In genomic region chr1:5843521-5844096, GRCh38 we compare ENCODE assay signal across 3 cellular contexts.
TF ChIP-seq lines count a peak whose summit lies in the region.

No MANE protein-coding gene starts in this region.

TF ChIP-seq in SK-N-SH, 30 proteins besides CTCF, POLR2A, EP300 and RAD21:
- no peak for TF ChIP-seq FOSL2 (IDR thresholded peaks at IDR 0.05; ENCODE audit: borderline replicate concordance, low read depth)
- TF ChIP-seq YY1 (IDR thresholded peaks at IDR 0.05; ENCODE audit: low read depth): no peak
- no peak for TF ChIP-seq FOXJ3 (CRISPR knock-in tag; IDR thresholded peaks at IDR 0.05)
- TF ChIP-seq, protein P1, sequence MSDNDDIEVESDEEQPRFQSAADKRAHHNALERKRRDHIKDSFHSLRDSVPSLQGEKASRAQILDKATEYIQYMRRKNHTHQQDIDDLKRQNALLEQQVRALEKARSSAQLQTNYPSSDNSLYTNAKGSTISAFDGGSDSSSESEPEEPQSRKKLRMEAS (IDR thresholded peaks at IDR 0.05; ENCODE audit: low read depth): no peak
- TF ChIP-seq MXI1 (IDR thresholded peaks at IDR 0.05; ENCODE audit: low read depth, low read length): no peak
- TF ChIP-seq RCOR1 (IDR thresholded peaks at IDR 0.05; ENCODE audit: low read length): no peak
- no peak for TF ChIP-seq NRF1 (IDR thresholded peaks at IDR 0.05; ENCODE audit: low read depth, low read length)
- TF ChIP-seq CHD2 (IDR thresholded peaks at IDR 0.05; ENCODE audit: low read length, partially characterized antibody): no peak
- no peak for TF ChIP-seq SIN3A (IDR thresholded peaks at IDR 0.05; ENCODE audit: borderline replicate concordance, low read depth, low read length)
- no peak for TF ChIP-seq RXRA (IDR thresholded peaks at IDR 0.05; ENCODE audit: borderline replicate concordance, low read depth)
- TF ChIP-seq TEAD4 (IDR thresholded peaks at IDR 0.05; ENCODE audit: borderline replicate concordance, insufficient read depth): no peak
- TF ChIP-seq ELF1 (IDR thresholded peaks at IDR 0.05): no peak
- no peak for TF ChIP-seq IRF3 (IDR thresholded peaks at IDR 0.05; ENCODE audit: low read depth, low read length)
- TF ChIP-seq TCF12 (IDR thresholded peaks at IDR 0.05): no peak
- no peak for TF ChIP-seq JUND (IDR thresholded peaks at IDR 0.05)
- no peak for TF ChIP-seq POLR2AphosphoS5 (IDR thresholded peaks at IDR 0.05; ENCODE audit: low read depth, low read length)
- TF ChIP-seq EZH2phosphoT487 (IDR thresholded peaks at IDR 0.05; ENCODE audit: borderline replicate concordance, low read depth): no peak
- no peak for TF ChIP-seq GABPA (IDR thresholded peaks at IDR 0.05; ENCODE audit: low read depth)

TF ChIP-seq in SK-N-SH treated with all-trans-retinoic acid at 6 μM for 48 hours, 23 proteins besides CTCF, POLR2A, EP300 and RAD21:
- TF ChIP-seq ZNF565 (CRISPR knock-in tag; conservative IDR thresholded peaks at IDR 0.05; ENCODE audit: low read depth): no peak

TF ChIP-seq in H1, 55 proteins besides CTCF, POLR2A, EP300 and RAD21:
- TF ChIP-seq NRF1 (IDR thresholded peaks at IDR 0.05; ENCODE audit: low read depth, low read length) (no peak), MAFK (IDR thresholded peaks at IDR 0.05; ENCODE audit: low read depth, low read length) (no peak), BRCA1 (IDR thresholded peaks at IDR 0.05; ENCODE audit: low read depth, low read length) (no peak), CEBPB (IDR thresholded peaks at IDR 0.05; ENCODE audit: low read depth, low read length) (no peak), CBX8 (IDR thresholded peaks at IDR 0.05; ENCODE audit: borderline replicate concordance, low read depth, low read length) (no peak), SIN3A (conservative IDR thresholded peaks at IDR 0.05 in 1 of 2, IDR thresholded peaks at IDR 0.05 in 1 of 2; ENCODE audit: low read depth in 1 of 2, low read length in 2 of 2) (no peak), SAP30 (IDR thresholded peaks at IDR 0.05; ENCODE audit: insufficient read depth, insufficient replicate concordance, low read length) (no peak), GTF2F1 (IDR thresholded peaks at IDR 0.05; ENCODE audit: borderline replicate concordance, low read depth, low read length) (no peak), FOSL1 (IDR thresholded peaks at IDR 0.05; ENCODE audit: insufficient read depth, low read depth, low read length) (no peak), RFX5 (IDR thresholded peaks at IDR 0.05; ENCODE audit: borderline replicate concordance, low read depth, low read length) (no peak), BCL11A (IDR thresholded peaks at IDR 0.05; ENCODE audit: low read depth in 2 of 2, low read length in 2 of 2) (no peak), PHF8 (conservative IDR thresholded peaks at IDR 0.05; ENCODE audit: low read depth, low read length) (no peak), KDM1A (IDR thresholded peaks at IDR 0.05; ENCODE audit: borderline replicate concordance, low read length) (no peak), KDM5A (IDR thresholded peaks at IDR 0.05; ENCODE audit: low read length) (no peak)
- TF ChIP-seq, protein P1 (IDR thresholded peaks at IDR 0.05): no peak
- TF ChIP-seq, protein P2, sequence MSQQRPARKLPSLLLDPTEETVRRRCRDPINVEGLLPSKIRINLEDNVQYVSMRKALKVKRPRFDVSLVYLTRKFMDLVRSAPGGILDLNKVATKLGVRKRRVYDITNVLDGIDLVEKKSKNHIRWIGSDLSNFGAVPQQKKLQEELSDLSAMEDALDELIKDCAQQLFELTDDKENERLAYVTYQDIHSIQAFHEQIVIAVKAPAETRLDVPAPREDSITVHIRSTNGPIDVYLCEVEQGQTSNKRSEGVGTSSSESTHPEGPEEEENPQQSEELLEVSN (IDR thresholded peaks at IDR 0.05): no peak
- TF ChIP-seq, protein P3, sequence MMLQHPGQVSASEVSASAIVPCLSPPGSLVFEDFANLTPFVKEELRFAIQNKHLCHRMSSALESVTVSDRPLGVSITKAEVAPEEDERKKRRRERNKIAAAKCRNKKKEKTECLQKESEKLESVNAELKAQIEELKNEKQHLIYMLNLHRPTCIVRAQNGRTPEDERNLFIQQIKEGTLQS (IDR thresholded peaks at IDR 0.05; ENCODE audit: insufficient read depth, low read depth, low read length): no peak
- TF ChIP-seq, protein P4, sequence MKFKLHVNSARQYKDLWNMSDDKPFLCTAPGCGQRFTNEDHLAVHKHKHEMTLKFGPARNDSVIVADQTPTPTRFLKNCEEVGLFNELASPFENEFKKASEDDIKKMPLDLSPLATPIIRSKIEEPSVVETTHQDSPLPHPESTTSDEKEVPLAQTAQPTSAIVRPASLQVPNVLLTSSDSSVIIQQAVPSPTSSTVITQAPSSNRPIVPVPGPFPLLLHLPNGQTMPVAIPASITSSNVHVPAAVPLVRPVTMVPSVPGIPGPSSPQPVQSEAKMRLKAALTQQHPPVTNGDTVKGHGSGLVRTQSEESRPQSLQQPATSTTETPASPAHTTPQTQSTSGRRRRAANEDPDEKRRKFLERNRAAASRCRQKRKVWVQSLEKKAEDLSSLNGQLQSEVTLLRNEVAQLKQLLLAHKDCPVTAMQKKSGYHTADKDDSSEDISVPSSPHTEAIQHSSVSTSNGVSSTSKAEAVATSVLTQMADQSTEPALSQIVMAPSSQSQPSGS (IDR thresholded peaks at IDR 0.05; ENCODE audit: low read length): no peak
TF ChIP-seq in H1: peak in this region for 0.
